ENCODE assay signal across 24 cellular contexts in the genomic region with DNA sequence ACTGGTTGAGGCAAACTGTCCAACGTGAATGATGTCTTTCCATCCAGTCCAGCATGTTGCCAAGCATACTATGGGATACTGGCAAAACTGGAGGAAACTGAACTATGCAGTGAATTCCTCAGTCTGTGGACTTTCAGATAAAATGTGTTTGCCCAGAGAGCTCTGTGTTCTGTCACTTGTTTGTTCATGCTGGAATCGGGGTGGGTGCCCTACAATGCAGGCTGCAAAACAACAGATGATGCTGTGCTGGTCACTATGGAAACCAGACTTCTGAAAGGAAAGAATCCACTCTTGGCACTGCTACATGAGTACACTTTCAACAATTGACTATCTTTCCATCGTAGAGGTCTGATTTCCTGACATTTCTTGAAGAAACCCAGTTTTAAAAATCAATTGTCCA.
A peak's percentile ranks its signal among the peaks of the same experiment; 100 is the strongest.
DNase-seq lines count a peak whose midpoint lies in the region; ATAC-seq, FAIRE-seq and TF ChIP-seq lines count a peak whose summit lies in the region.
"Had no signal": no experiment of that assay in that cellular context is flagged by ENCODE, and none has a peak within 500 bp of the region (broad histone marks: within the 10 kb centered on the region; RNA-seq: fewer than 3 reads in every experiment).

No MANE protein-coding gene starts in this region.

- intact Hi-C loops in HepG2 (cut with micrococcal nuclease; ENCODE audit: unreplicated experiment): no loop called here
- intact Hi-C loops in right lobe of liver (cut with DNase I): no loop called here
- intact Hi-C loops in testis (cut with DNase I; ENCODE audit: low total_unique reads): no loop called here

- 0% methylated on average over 3 of the region's 3 CpGs for WGBS in HepG2 (ENCODE audit: low lambda C conversion rate)
- 17% methylated on average over 3 of the region's 3 CpGs for WGBS in right lobe of liver (ENCODE audit: insufficient coverage, low coverage, low lambda C conversion rate, missing lambda C conversion rate)
- 55 to 76% methylated on average over 3 of the region's 3 CpGs for WGBS in testis, 2 donors

- DNase-seq in HepG2 (ENCODE audit: low spot score): peak; percentile 48
- no peak for DNase-seq in right lobe of liver
- DNase-seq in medulla oblongata (ENCODE audit: extremely low spot score): peak; percentile 25
- DNase-seq in activated naive CD4-positive, alpha-beta T cell treated with Interleukin-2 at 50 U/mL for 16 hours: no peak
- DNase-seq in activated naive CD4-positive, alpha-beta T cell treated with anti-CD3 and anti-CD28 coated beads, Interleukin-2, amount 50 U/mL, for 16 hours: no peak
- no peak for DNase-seq in testis
- DNase-seq: activated CD8-positive, alpha-beta T cell treated with anti-CD3 and anti-CD28 coated beads for 36 hours; activated naive CD4-positive, alpha-beta T cell treated with anti-CD3 and anti-CD28 coated beads, Interleukin-2, amount 10 ng/mL, durations not matched to agents 7 days and 5 days; HFFc6; left lung; mesenchymal stem cell; NCI-H187 treated with DMSO at 0.1 percent for 48 hours; NCI-H526; SHP77 treated with DMSO at 0.1 percent for 48 hours; stimulated activated CD4-positive, alpha-beta T cell treated with anti-CD3 and anti-CD28 coated beads, Interleukin-4, amount 100 ng/mL, for 1 hour; stomach; tibial artery had no signal

- in situ Hi-C loops in HepG2 (cut with HindIII; ENCODE audit: extremely low pct_ligation_motif_present, low pct_unique_long_range_greater_than_20kb): no loop called here

- no peaks in the 10 kb centered on the region for H3K79me2 ChIP-seq in HepG2 (ENCODE audit: insufficient read depth, low read length)

- ATAC-seq in HepG2 (peak; percentile 83), right lobe of liver (no peak), GM19395 (IDR thresholded peaks at IDR 0.05; ENCODE audit: unreplicated experiment) (no peak)
- ATAC-seq: activated CD8-positive, alpha-beta T cell treated with anti-CD3 and anti-CD28 coated beads for 36 hours; left lung; Panc1 had no signal

- TF ChIP-seq POLR2A in HepG2 (IDR thresholded peaks at IDR 0.05; ENCODE audit: insufficient read depth in 1 of 2, low read depth in 2 of 2, low read length in 2 of 2) (no peak), right lobe of liver (IDR thresholded peaks at IDR 0.05) (no peak), testis (IDR thresholded peaks at IDR 0.05) (no peak)

- no peaks in the 10 kb centered on the region for H3K36me3 Mint-ChIP-seq in brain
- H3K36me3 Mint-ChIP-seq: activated naive CD4-positive, alpha-beta T cell treated with anti-CD3 and anti-CD28 coated beads, Interleukin-2, amount 10 ng/mL, durations not matched to agents 7 days and 5 days had no signal

- no peaks in the 10 kb centered on the region for H4K20me1 ChIP-seq in HepG2 (ENCODE audit: insufficient read depth, low read length)

- peaks cover 13% of the 10 kb centered on the region for H3K4me1 Mint-ChIP-seq in brain
- H3K4me1 Mint-ChIP-seq: activated naive CD4-positive, alpha-beta T cell treated with anti-CD3 and anti-CD28 coated beads, Interleukin-2, amount 10 ng/mL, durations not matched to agents 7 days and 5 days had no signal

- TF ChIP-seq CTCF in HepG2 (CRISPR knock-in tag; IDR thresholded peaks at IDR 0.05) (no peak), right lobe of liver (IDR thresholded peaks at IDR 0.05) (no peak), brain (conservative IDR thresholded peaks at IDR 0.05) (no peak), testis (IDR thresholded peaks at IDR 0.05) (no peak)

- H3K4me1 ChIP-seq in HepG2 (ENCODE audit: insufficient read depth, low read length): no peaks in the 10 kb centered on the region
- no peaks in the 10 kb centered on the region for H3K4me1 ChIP-seq in right lobe of liver
- no peaks in the 10 kb centered on the region for H3K4me1 ChIP-seq in testis
- H3K4me1 ChIP-seq: left lung, stomach, tibial artery had no signal

- no peak overlapping the region for H3K27ac ChIP-seq in HepG2 (ENCODE audit: extremely low read length, insufficient read depth, low read length)
- no peak overlapping the region for H3K27ac ChIP-seq in right lobe of liver
- no peak overlapping the region for H3K27ac ChIP-seq in testis
- H3K27ac ChIP-seq: left lung, stomach, tibial artery had no signal

- H3K27me3 Mint-ChIP-seq in brain: no peaks in the 10 kb centered on the region
- H3K27me3 Mint-ChIP-seq: activated naive CD4-positive, alpha-beta T cell treated with anti-CD3 and anti-CD28 coated beads, Interleukin-2, amount 10 ng/mL, durations not matched to agents 7 days and 5 days had no signal

- TF ChIP-seq EP300 in HepG2 (IDR thresholded peaks at IDR 0.05; ENCODE audit: low read depth in 2 of 2, low read length in 2 of 2): no peak
- no peak for TF ChIP-seq EP300 in HepG2 (CRISPR knock-in tag; IDR thresholded peaks at IDR 0.05; ENCODE audit: borderline replicate concordance)

- no peak for TF ChIP-seq RAD21 in HepG2 (CRISPR knock-in tag; IDR thresholded peaks at IDR 0.05)

- peak overlapping the region in 1 of 5 experiments; percentile 26 for H3K4me3 Mint-ChIP-seq in brain
- H3K4me3 Mint-ChIP-seq: activated CD8-positive, alpha-beta T cell treated with anti-CD3 and anti-CD28 coated beads for 36 hours; activated naive CD4-positive, alpha-beta T cell treated with anti-CD3 and anti-CD28 coated beads, Interleukin-2, amount 10 ng/mL, durations not matched to agents 7 days and 5 days; HFFc6; T-helper 2 cell treated with Interferon-gamma antibody and Interleukin-4, amounts not matched to agents 5 μg/mL and 100 μg/mL, for 36 hours had no signal

- FAIRE-seq in HepG2 (lab: Jason Lieb, UNC): no peak
- FAIRE-seq: GM19239, H1 had no signal

- BruUV-seq in HepG2 (replicated peaks; lab: Mats Ljungman, UMichigan): no TSS peak

- H3K27me3 ChIP-seq in HepG2 (ENCODE audit: control insufficient read depth in 1 of 2, insufficient read depth in 2 of 2, low read length in 2 of 2) (no peaks in the 10 kb centered on the region), right lobe of liver (no peaks in the 10 kb centered on the region), testis (no peaks in the 10 kb centered on the region)
- H3K27me3 ChIP-seq: left lung, stomach, tibial artery had no signal

- H3K9me3 Mint-ChIP-seq in brain: no peaks in the 10 kb centered on the region
- H3K9me3 Mint-ChIP-seq: activated CD8-positive, alpha-beta T cell treated with anti-CD3 and anti-CD28 coated beads for 36 hours; activated naive CD4-positive, alpha-beta T cell treated with anti-CD3 and anti-CD28 coated beads, Interleukin-2, amount 10 ng/mL, durations not matched to agents 7 days and 5 days; T-helper 2 cell treated with Interferon-gamma antibody and Interleukin-4, amounts not matched to agents 5 μg/mL and 100 μg/mL, for 36 hours had no signal

- no peak overlapping the region for H3K4me2 ChIP-seq in HepG2 (ENCODE audit: low read depth, low read length)

- no peak overlapping the region for H3K9ac ChIP-seq in HepG2 (ENCODE audit: insufficient read depth, low read depth, low read length)

- CTCF ChIA-PET in HepG2 (lab: Yijun Ruan, JAX; ENCODE audit: low intra/inter-chr PET ratio, low total read pairs): no interaction called here

- no peak overlapping the region for H2AFZ ChIP-seq in HepG2 (ENCODE audit: low read length)

- no peaks in the 10 kb centered on the region for H3K9me3 ChIP-seq in HepG2 (ENCODE audit: low read length)
- H3K9me3 ChIP-seq in right lobe of liver: no peaks in the 10 kb centered on the region
- no peaks in the 10 kb centered on the region for H3K9me3 ChIP-seq in testis
- H3K9me3 ChIP-seq: left lung, stomach, tibial artery had no signal

- H3K4me3 ChIP-seq in HepG2 (replicated peaks in 1 of 3; ENCODE audit: insufficient read depth in 1 of 3, low read depth in 2 of 3, low read length in 3 of 3): no peak overlapping the region
- H3K4me3 ChIP-seq in right lobe of liver: no peak overlapping the region
- no peak overlapping the region for H3K4me3 ChIP-seq in testis
- H3K4me3 ChIP-seq: left lung, stomach, tibial artery had no signal

- peak overlapping the region in 3 of 5 experiments; percentile 52 to 65 (median 62) for H3K27ac Mint-ChIP-seq in brain
- H3K27ac Mint-ChIP-seq: activated CD8-positive, alpha-beta T cell treated with anti-CD3 and anti-CD28 coated beads for 36 hours; activated naive CD4-positive, alpha-beta T cell treated with anti-CD3 and anti-CD28 coated beads, Interleukin-2, amount 10 ng/mL, durations not matched to agents 7 days and 5 days; HFFc6; progenitor cell of endocrine pancreas; T-helper 2 cell treated with Interferon-gamma antibody and Interleukin-4, amounts not matched to agents 5 μg/mL and 100 μg/mL, for 36 hours had no signal

- POLR2A ChIA-PET in HepG2 (lab: Yijun Ruan, JAX): no interaction called here

- H3K36me3 ChIP-seq in HepG2 (replicated peaks in 1 of 2; ENCODE audit: control insufficient read depth in 1 of 2, insufficient read depth in 2 of 2, low read length in 2 of 2) (no peaks in the 10 kb centered on the region), right lobe of liver (no peaks in the 10 kb centered on the region), testis (ENCODE audit: low read depth, missing control alignments) (no peaks in the 10 kb centered on the region)
- H3K36me3 ChIP-seq: left lung, stomach, tibial artery had no signal

TF ChIP-seq in HepG2, 621 proteins besides CTCF, POLR2A, EP300 and RAD21:
- TF ChIP-seq RFX5 (IDR thresholded peaks at IDR 0.05; ENCODE audit: low read depth, low read length) (0 out of 2 replicates have a peak, but pooled peaks have one; percentile 17), ZNF792 (CRISPR knock-in tag; IDR thresholded peaks at IDR 0.05) (no peak)

Comparison
In these comparisons a context has a peak if more than half of its experiments do, and no peak if none do; other contexts are left out.
1. DNase-seq: peak in HepG2 (single experiment) and medulla oblongata (single experiment); none in right lobe of liver (0 of 3), activated naive CD4-positive, alpha-beta T cell treated with Interleukin-2 at 50 U/mL for 16 hours (single experiment), activated naive CD4-positive, alpha-beta T cell treated with anti-CD3 and anti-CD28 coated beads, Interleukin-2, amount 50 U/mL, for 16 hours (single experiment) and testis (single experiment).